In genomic region chr3:71492566-71492965, GRCh38 we compare ENCODE assay signal across 2 cellular contexts.
TF ChIP-seq lines count a peak whose summit lies in the region.

No MANE protein-coding gene starts in this region.

TF ChIP-seq in HepG2, 621 proteins besides CTCF, POLR2A, EP300 and RAD21 (continued from another document):
- TF ChIP-seq ZNF318 (CRISPR knock-in tag; IDR thresholded peaks at IDR 0.05) (no peak), MYNN (CRISPR knock-in tag; IDR thresholded peaks at IDR 0.05; ENCODE audit: low read depth) (no peak), ATF3 (CRISPR knock-in tag; IDR thresholded peaks at IDR 0.05) (no peak), SRSF1 (optimal IDR thresholded peaks at IDR 0.05; ENCODE audit: low read depth, low read length) (no peak), CENPX (CRISPR knock-in tag; IDR thresholded peaks at IDR 0.05) (no peak), ARID2 (CRISPR knock-in tag; IDR thresholded peaks at IDR 0.05; ENCODE audit: borderline replicate concordance) (no peak), POLR2AphosphoS5 (IDR thresholded peaks at IDR 0.05; ENCODE audit: low read depth, low read length) (no peak), ZNF337 (CRISPR knock-in tag; IDR thresholded peaks at IDR 0.05; ENCODE audit: borderline replicate concordance, low read depth) (no peak)

TF ChIP-seq in GM12878, 131 proteins besides CTCF, POLR2A, EP300 and RAD21 (continued from another document):
- no peak for TF ChIP-seq USF2 (IDR thresholded peaks at IDR 0.05; ENCODE audit: borderline replicate concordance, low read depth, low read length)
